ENCODE assay signal across 15 cellular contexts in the genomic region with DNA sequence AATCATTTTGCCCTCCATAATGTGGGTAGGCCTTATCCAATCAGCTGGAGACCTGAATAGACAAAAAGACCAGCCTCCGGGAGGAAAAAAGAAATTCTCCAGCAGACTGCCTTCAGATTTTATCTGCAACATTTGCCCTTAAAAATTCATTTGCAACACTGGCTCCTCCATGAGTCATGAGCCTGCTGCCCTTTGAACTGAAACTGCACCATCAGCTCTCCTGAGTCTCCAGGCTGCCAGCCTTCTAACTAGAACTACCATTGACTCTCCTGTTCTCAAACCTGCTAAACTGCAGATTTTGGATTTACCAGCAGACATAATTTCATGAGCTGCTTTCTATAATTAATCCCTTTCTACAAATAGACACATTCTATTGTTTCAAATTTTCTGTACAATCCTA.
DNase-seq lines count a peak whose midpoint lies in the region; ATAC-seq and TF ChIP-seq lines count a peak whose summit lies in the region.
"Had no signal": no experiment of that assay in that cellular context is flagged by ENCODE, and none has a peak within 500 bp of the region (broad histone marks: within the 10 kb centered on the region; RNA-seq: fewer than 3 reads in every experiment).

No MANE protein-coding gene starts in this region.

- H3K9ac ChIP-seq in GM23248: no peak overlapping the region

- POLR2A ChIA-PET in WTC11 (lab: Charles Lee): no interaction called here

- no peak for TF ChIP-seq EP300 in sigmoid colon (IDR thresholded peaks at IDR 0.05)

- ATAC-seq in WTC11: no peak
- ATAC-seq in GM19351 (IDR thresholded peaks at IDR 0.05; ENCODE audit: unreplicated experiment): no peak
- ATAC-seq: left cardiac atrium, natural killer cell had no signal

- CTCF ChIA-PET in WTC11 (lab: Charles Lee): no interaction called here

- no peaks in the 10 kb centered on the region for H3K36me3 ChIP-seq in GM23248 (ENCODE audit: low read depth)
- H3K36me3 ChIP-seq in hepatocyte (replicated peaks; ENCODE audit: insufficient read depth, low read depth): no peaks in the 10 kb centered on the region
- H3K36me3 ChIP-seq in sigmoid colon: no peaks in the 10 kb centered on the region
- H3K36me3 ChIP-seq: right atrium auricular region had no signal

- no peaks in the 10 kb centered on the region for H3K27me3 ChIP-seq in GM23248 (replicated peaks; ENCODE audit: insufficient read depth)
- no peaks in the 10 kb centered on the region for H3K27me3 ChIP-seq in hepatocyte
- no peaks in the 10 kb centered on the region for H3K27me3 ChIP-seq in sigmoid colon
- H3K27me3 ChIP-seq: right atrium auricular region had no signal

- TF ChIP-seq CTCF in WTC11 (IDR thresholded peaks at IDR 0.05) (no peak), hepatocyte (IDR thresholded peaks at IDR 0.05; ENCODE audit: poor library complexity) (no peak), coronary artery (IDR thresholded peaks at IDR 0.05) (no peak), sigmoid colon (IDR thresholded peaks at IDR 0.05) (no peak)

- no peak overlapping the region for H3K27ac ChIP-seq in GM23248
- peak overlapping the region; percentile 14 for H3K27ac ChIP-seq in hepatocyte
- H3K27ac ChIP-seq in coronary artery: no peak overlapping the region
- H3K27ac ChIP-seq in sigmoid colon: no peak overlapping the region
- H3K27ac ChIP-seq: right atrium auricular region had no signal

- H4K20me1 ChIP-seq in GM23248 (ENCODE audit: insufficient read depth) (no peaks in the 10 kb centered on the region), hepatocyte (ENCODE audit: insufficient read depth, poor library complexity, severe bottlenecking) (no peaks in the 10 kb centered on the region)

- in situ Hi-C loops in ACHN (cut with HindIII; ENCODE audit: low pct_ligation_motif_present, low pct_unique_long_range_greater_than_20kb, low sequenced_read_pairs) (no loop called here), GM23248 (cut with MboI) (no loop called here)

- DNase-seq in ACHN (peak; percentile 15), GM23248 (peak; percentile 36), WTC11 (ENCODE audit: low spot score) (no peak), hepatocyte (ENCODE audit: low spot score) (peak; percentile 62), coronary artery (ENCODE audit: low spot score) (no peak), sigmoid colon (no peak), NCI-H82 (lab: John Stamatoyannopoulos, UW) (no peak)
- DNase-seq: activated naive CD4-positive, alpha-beta T cell treated with anti-CD3 and anti-CD28 coated beads, Interleukin-2, amount 10 ng/mL, durations not matched to agents 7 days and 5 days; KBM-7; left cardiac atrium; natural killer cell; substantia nigra had no signal

- no peaks in the 10 kb centered on the region for H3K27me3 Mint-ChIP-seq in WTC11 (ENCODE audit: low read depth)
- H3K27me3 Mint-ChIP-seq: activated naive CD4-positive, alpha-beta T cell treated with anti-CD3 and anti-CD28 coated beads, Interleukin-2, amount 10 ng/mL, durations not matched to agents 7 days and 5 days had no signal

- H3K9me3 Mint-ChIP-seq in WTC11: no peaks in the 10 kb centered on the region
- H3K9me3 Mint-ChIP-seq: activated naive CD4-positive, alpha-beta T cell treated with anti-CD3 and anti-CD28 coated beads, Interleukin-2, amount 10 ng/mL, durations not matched to agents 7 days and 5 days; natural killer cell; T-helper 1 cell treated with Interleukin-12 subunit alpha and Interleukin-12 subunit beta and Interleukin-4 antibody, amounts not matched to agents 30 μg/mL and 1 μg/mL, for 36 hours had no signal

- H3K9me2 ChIP-seq in GM23248 (ENCODE audit: insufficient read depth) (no peaks in the 10 kb centered on the region), hepatocyte (replicated peaks; ENCODE audit: insufficient read depth) (no peaks in the 10 kb centered on the region)

- intact Hi-C loops in sigmoid colon (cut with DNase I): no loop called here

- H3K4me3 ChIP-seq in GM23248 (no peak overlapping the region), hepatocyte (no peak overlapping the region), coronary artery (no peak overlapping the region), sigmoid colon (no peak overlapping the region)
- H3K4me3 ChIP-seq: right atrium auricular region had no signal

- no peaks in the 10 kb centered on the region for H3K79me2 ChIP-seq in GM23248 (ENCODE audit: insufficient read depth)
- H3K79me2 ChIP-seq in hepatocyte: no peaks in the 10 kb centered on the region

- H3K4me2 ChIP-seq in GM23248 (ENCODE audit: unreplicated experiment): no peak overlapping the region
- no peak overlapping the region for H3K4me2 ChIP-seq in hepatocyte

- H3K4me1 Mint-ChIP-seq in WTC11: no peaks in the 10 kb centered on the region
- H3K4me1 Mint-ChIP-seq: natural killer cell had no signal

- no peak for TF ChIP-seq POLR2A in sigmoid colon (IDR thresholded peaks at IDR 0.05)

- H3K9me3 ChIP-seq in GM23248 (ENCODE audit: low read depth) (no peaks in the 10 kb centered on the region), hepatocyte (ENCODE audit: low read depth) (no peaks in the 10 kb centered on the region), sigmoid colon (no peaks in the 10 kb centered on the region)
- H3K9me3 ChIP-seq: right atrium auricular region had no signal

- H3K27ac Mint-ChIP-seq in WTC11: 0 out of 2 replicates have a peak overlapping the region, but pooled peaks have one; percentile 7
- H3K27ac Mint-ChIP-seq: activated naive CD4-positive, alpha-beta T cell treated with anti-CD3 and anti-CD28 coated beads, Interleukin-2, amount 10 ng/mL, durations not matched to agents 7 days and 5 days; natural killer cell; T-helper 1 cell treated with Interleukin-12 subunit alpha and Interleukin-12 subunit beta and Interleukin-4 antibody, amounts not matched to agents 30 μg/mL and 1 μg/mL, for 36 hours had no signal

- H3K4me3 Mint-ChIP-seq in WTC11: no peak overlapping the region
- H3K4me3 Mint-ChIP-seq: activated naive CD4-positive, alpha-beta T cell treated with anti-CD3 and anti-CD28 coated beads, Interleukin-2, amount 10 ng/mL, durations not matched to agents 7 days and 5 days; natural killer cell; T-helper 1 cell treated with Interleukin-12 subunit alpha and Interleukin-12 subunit beta and Interleukin-4 antibody, amounts not matched to agents 30 μg/mL and 1 μg/mL, for 36 hours had no signal

- WGBS in GM23248 (ENCODE audit: low coverage in 1 of 2, low lambda C conversion rate in 2 of 2, missing lambda C conversion rate in 2 of 2), 2 experiments: 83 to 92% methylated on average over 1 of the region's 1 CpG
- 41% methylated on average over 1 of the region's 1 CpG for WGBS in hepatocyte (ENCODE audit: low lambda C conversion rate, missing lambda C conversion rate)
- WGBS in sigmoid colon, 2 donors: 87 to 93% methylated on average over 1 of the region's 1 CpG

- H3K4me1 ChIP-seq in GM23248 (ENCODE audit: insufficient read depth) (no peaks in the 10 kb centered on the region), hepatocyte (ENCODE audit: insufficient read depth) (peaks cover 3% of the 10 kb centered on the region), sigmoid colon (peaks cover 0 to 2% (median 0%) of the 10 kb centered on the region in 4 donors)
- H3K4me1 ChIP-seq: right atrium auricular region had no signal

- H2AFZ ChIP-seq in GM23248 (no peak overlapping the region), hepatocyte (no peak overlapping the region)

- H3F3A ChIP-seq in GM23248 (ENCODE audit: insufficient read depth): no peaks in the 10 kb centered on the region

- H3K36me3 Mint-ChIP-seq in WTC11: no peaks in the 10 kb centered on the region
- H3K36me3 Mint-ChIP-seq: activated naive CD4-positive, alpha-beta T cell treated with anti-CD3 and anti-CD28 coated beads, Interleukin-2, amount 10 ng/mL, durations not matched to agents 7 days and 5 days; natural killer cell had no signal

TF ChIP-seq in WTC11, 78 proteins besides CTCF, POLR2A, EP300 and RAD21 (continues in another document):
- TF ChIP-seq ATF1 (CRISPR knock-in tag; IDR thresholded peaks at IDR 0.05) (no peak), RELA (CRISPR knock-in tag; IDR thresholded peaks at IDR 0.05; ENCODE audit: borderline replicate concordance) (no peak), ZNF317 (CRISPR knock-in tag; IDR thresholded peaks at IDR 0.05; ENCODE audit: borderline replicate concordance, low read depth) (no peak), EMX1 (CRISPR knock-in tag; IDR thresholded peaks at IDR 0.05) (no peak), GTF2I (CRISPR knock-in tag; conservative IDR thresholded peaks at IDR 0.05) (no peak)
- TF ChIP-seq, protein P1, sequence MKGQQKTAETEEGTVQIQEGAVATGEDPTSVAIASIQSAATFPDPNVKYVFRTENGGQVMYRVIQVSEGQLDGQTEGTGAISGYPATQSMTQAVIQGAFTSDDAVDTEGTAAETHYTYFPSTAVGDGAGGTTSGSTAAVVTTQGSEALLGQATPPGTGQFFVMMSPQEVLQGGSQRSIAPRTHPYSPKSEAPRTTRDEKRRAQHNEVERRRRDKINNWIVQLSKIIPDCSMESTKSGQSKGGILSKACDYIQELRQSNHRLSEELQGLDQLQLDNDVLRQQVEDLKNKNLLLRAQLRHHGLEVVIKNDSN (CRISPR knock-in tag; IDR thresholded peaks at IDR 0.05): no peak
- TF ChIP-seq, protein P2, sequence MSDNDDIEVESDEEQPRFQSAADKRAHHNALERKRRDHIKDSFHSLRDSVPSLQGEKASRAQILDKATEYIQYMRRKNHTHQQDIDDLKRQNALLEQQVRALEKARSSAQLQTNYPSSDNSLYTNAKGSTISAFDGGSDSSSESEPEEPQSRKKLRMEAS (CRISPR knock-in tag; IDR thresholded peaks at IDR 0.05): no peak
- TF ChIP-seq, protein P3, sequence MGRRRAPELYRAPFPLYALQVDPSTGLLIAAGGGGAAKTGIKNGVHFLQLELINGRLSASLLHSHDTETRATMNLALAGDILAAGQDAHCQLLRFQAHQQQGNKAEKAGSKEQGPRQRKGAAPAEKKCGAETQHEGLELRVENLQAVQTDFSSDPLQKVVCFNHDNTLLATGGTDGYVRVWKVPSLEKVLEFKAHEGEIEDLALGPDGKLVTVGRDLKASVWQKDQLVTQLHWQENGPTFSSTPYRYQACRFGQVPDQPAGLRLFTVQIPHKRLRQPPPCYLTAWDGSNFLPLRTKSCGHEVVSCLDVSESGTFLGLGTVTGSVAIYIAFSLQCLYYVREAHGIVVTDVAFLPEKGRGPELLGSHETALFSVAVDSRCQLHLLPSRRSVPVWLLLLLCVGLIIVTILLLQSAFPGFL (CRISPR knock-in tag; IDR thresholded peaks at IDR 0.05; ENCODE audit: borderline replicate concordance): no peak

Comparison
In these comparisons a context has a peak if more than half of its experiments do, and no peak if none do; other contexts are left out.
1. DNase-seq: peak in ACHN (single experiment), GM23248 (single experiment) and hepatocyte (single experiment); none in WTC11 (single experiment), coronary artery (single experiment), sigmoid colon (single experiment) and NCI-H82 (single experiment).